23 cellular contexts compared by ENCODE assay signal in the genomic region with DNA sequence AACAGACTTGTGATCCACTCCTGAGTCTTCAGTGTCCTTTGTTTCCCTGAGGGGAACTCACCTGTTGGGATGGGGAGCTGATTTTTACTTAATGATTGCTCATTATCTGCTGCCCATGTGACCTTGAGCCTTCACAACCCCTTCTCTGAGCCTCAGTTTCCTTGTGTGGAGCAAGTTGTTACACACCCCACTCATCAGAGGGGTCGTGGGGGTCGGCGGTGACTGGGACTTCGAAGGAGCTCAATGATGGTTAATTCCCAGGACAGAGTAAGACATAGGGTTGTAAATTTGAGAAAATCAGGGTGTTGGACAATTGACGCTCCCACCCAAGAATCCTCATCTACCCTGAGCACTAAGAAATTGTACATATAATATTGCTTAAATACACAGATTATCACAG. TPM values are rescaled to one million over a fixed set of nuclear protein-coding genes. Genes with fewer than 3 reads are reported as not detected.
"Had no signal": no experiment of that assay in that cellular context is flagged by ENCODE, and none has a peak within 500 bp of the region (broad histone marks: within the 10 kb centered on the region; RNA-seq: fewer than 3 reads in every experiment).

No MANE protein-coding gene starts in this region.

- H3K9me3 ChIP-seq: SJSA1 had no signal

- H3K36me3 ChIP-seq: SJSA1 had no signal

- H3K4me1 ChIP-seq: SJSA1 had no signal

- H3K27ac ChIP-seq: HL-60, KMS-11, SJSA1, SK-N-MC had no signal

- H3K4me3 ChIP-seq: K562, SJSA1, SK-N-MC had no signal

- H3K27ac Mint-ChIP-seq: IgD-negative memory B cell had no signal

- ATAC-seq: K562 had no signal

- H3K36me3 Mint-ChIP-seq: IgD-negative memory B cell had no signal

- DNase-seq: MM.1S, NCI-H1092 treated with DMSO at 0.1 percent for 48 hours, NCI-H1436, NCI-H187, NCI-H2029, NCI-H2081 treated with DMSO at 0.1 percent for 48 hours, NCI-H2171, NCI-H226, NCI-H446, NCI-H510A, NCI-H524 treated with DMSO at 0.1 percent for 48 hours, NCI-H69, NCI-H774, Right ventricle myocardium superior, RPMI8226, SIG-M5 had no signal

RNA-seq across cellular contexts. Expression of a gene that starts 13.5 kb away (rescaled TPM):
- total RNA-seq: K562, M059J, SJSA1 had no signal

RNA-seq across cellular contexts. Expression of a gene that starts 18.6 kb away (rescaled TPM):
- total RNA-seq: K562, M059J, SJSA1 had no signal

RNA-seq across cellular contexts. Expression of a gene that starts 39.4 kb away (rescaled TPM):
- total RNA-seq: K562, M059J, Right ventricle myocardium superior, SJSA1 had no signal

RNA-seq across cellular contexts. Expression of a gene that starts 42.4 kb away (rescaled TPM):
- total RNA-seq: K562, M059J, SJSA1 had no signal

RNA-seq across cellular contexts. Expression of a gene that starts 56.9 kb away (rescaled TPM):
- total RNA-seq: K562, M059J, SJSA1 had no signal
